8 cellular contexts compared by ENCODE assay signal in genomic region chr11:60841797-60842687, GRCh38. TPM values are rescaled to one million over a fixed set of nuclear protein-coding genes. Genes with fewer than 3 reads are reported as not detected.
DNase-seq lines count a peak whose midpoint lies in the region; ATAC-seq lines count a peak whose summit lies in the region.

A gene with protein sequence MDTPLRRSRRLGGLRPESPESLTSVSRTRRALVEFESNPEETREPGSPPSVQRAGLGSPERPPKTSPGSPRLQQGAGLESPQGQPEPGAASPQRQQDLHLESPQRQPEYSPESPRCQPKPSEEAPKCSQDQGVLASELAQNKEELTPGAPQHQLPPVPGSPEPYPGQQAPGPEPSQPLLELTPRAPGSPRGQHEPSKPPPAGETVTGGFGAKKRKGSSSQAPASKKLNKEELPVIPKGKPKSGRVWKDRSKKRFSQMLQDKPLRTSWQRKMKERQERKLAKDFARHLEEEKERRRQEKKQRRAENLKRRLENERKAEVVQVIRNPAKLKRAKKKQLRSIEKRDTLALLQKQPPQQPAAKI (plus strand): TSS chr11:60842113. CDS start chr11:60842125, 12 bp downstream.

- peak; percentile 99 for DNase-seq in GM19240 (ENCODE audit: insufficient read length, low spot score)
- peak; percentile 78 for DNase-seq in NCI-H748 treated with DMSO at 0.1 percent for 48 hours (lab: John Stamatoyannopoulos, UW)
- peak; percentile 98 to 99 for DNase-seq in activated CD4-positive, alpha-beta T cell treated with anti-CD3 and anti-CD28 coated beads, Interleukin-2, amount 50 U/mL, for 4 hours
- peak; percentile 95 for DNase-seq in left lobe of liver (ENCODE audit: low spot score)
- peak; percentile 99 for DNase-seq in stimulated activated CD4-positive, alpha-beta T cell treated with anti-CD3 and anti-CD28 coated beads, Interleukin-2, amount 100 ng/mL, for 24 hours

- no peaks in the 10 kb centered on the region for H3K27me3 ChIP-seq in BLaER1 treated with 17β-estradiol and CSF1 and Interleukin-3, amounts not matched to agents 10 nM and 100 nM

- H3K4me1 ChIP-seq in BLaER1 treated with 17β-estradiol and CSF1 and Interleukin-3, amounts not matched to agents 10 nM and 100 nM, result peaks cover 38 to 47% (median 42%) of the 10 kb centered on the region in 10 experiments

- H3K27ac ChIP-seq in BLaER1 treated with 17β-estradiol and CSF1 and Interleukin-3, amounts not matched to agents 10 nM and 100 nM, result peak within 1 kb of the TSS; percentile 25 to 92 (median 82); a peak in 21 of 22 replicates

- peaks cover 0 to 49% (median 35%) of the 10 kb centered on the region in 11 experiments; a peak in 19 of 22 replicates for H4K20me1 ChIP-seq in BLaER1 treated with 17β-estradiol and CSF1 and Interleukin-3, amounts not matched to agents 10 nM and 100 nM

- H3K27me3 Mint-ChIP-seq in dendritic cell treated with granulocyte-macrophage colony-stimulating factor and Interleukin-4, amounts not matched to agents 40 ng/mL and 50 ng/mL, for 4 days, result peaks cover 5% of the 10 kb centered on the region

- intact Hi-C loops in dendritic cell treated with granulocyte-macrophage colony-stimulating factor and Interleukin-4, amounts not matched to agents 40 ng/mL and 50 ng/mL, for 4 days (cut with micrococcal nuclease), result no loop called here

- peaks cover 0 to 30% (median 10%) of the 10 kb centered on the region in 11 experiments; a peak in 11 of 22 replicates for H3K36me3 ChIP-seq in BLaER1 treated with 17β-estradiol and CSF1 and Interleukin-3, amounts not matched to agents 10 nM and 100 nM

- H3K4me1 Mint-ChIP-seq in dendritic cell treated with granulocyte-macrophage colony-stimulating factor and Interleukin-4, amounts not matched to agents 40 ng/mL and 50 ng/mL, for 4 days (ENCODE audit: low read depth), result peaks cover 71% of the 10 kb centered on the region

- H3K9ac ChIP-seq in BLaER1 treated with 17β-estradiol and CSF1 and Interleukin-3, amounts not matched to agents 10 nM and 100 nM, result peak within 1 kb of the TSS; percentile 73 to 95 (median 87)

- H3K9me3 Mint-ChIP-seq in dendritic cell treated with granulocyte-macrophage colony-stimulating factor and Interleukin-4, amounts not matched to agents 40 ng/mL and 50 ng/mL, for 4 days, result no peaks in the 10 kb centered on the region

- H3K4me3 ChIP-seq in BLaER1 treated with 17β-estradiol and CSF1 and Interleukin-3, amounts not matched to agents 10 nM and 100 nM, result peak within 1 kb of the TSS; percentile 66 to 98 (median 94)

- H3K27ac Mint-ChIP-seq in dendritic cell treated with granulocyte-macrophage colony-stimulating factor and Interleukin-4, amounts not matched to agents 40 ng/mL and 50 ng/mL, for 4 days, result peak within 1 kb of the TSS; percentile 87

- H3K4me3 Mint-ChIP-seq in dendritic cell treated with granulocyte-macrophage colony-stimulating factor and Interleukin-4, amounts not matched to agents 40 ng/mL and 50 ng/mL, for 4 days, result peak within 1 kb of the TSS; percentile 85

- peak within 1 kb of the TSS; percentile 88 to 100 (median 98) for H3K4me2 ChIP-seq in BLaER1 treated with 17β-estradiol and CSF1 and Interleukin-3, amounts not matched to agents 10 nM and 100 nM

- no peaks in the 10 kb centered on the region for H3K9me3 ChIP-seq in BLaER1 treated with 17β-estradiol and CSF1 and Interleukin-3, amounts not matched to agents 10 nM and 100 nM (replicated peaks in 1 of 11)

- H3K36me3 Mint-ChIP-seq in dendritic cell treated with granulocyte-macrophage colony-stimulating factor and Interleukin-4, amounts not matched to agents 40 ng/mL and 50 ng/mL, for 4 days (ENCODE audit: low read depth), result peaks cover 27% of the 10 kb centered on the region

- ATAC-seq in HG03460 (IDR thresholded peaks at IDR 0.05; ENCODE audit: unreplicated experiment) (peak; percentile 71), left lobe of liver (peak; percentile 95)

RNA-seq across cellular contexts. Expression of the gene that starts here (rescaled TPM):
- total RNA-seq in left lobe of liver, result 4.7 TPM

Comparison
In these comparisons a context has a peak if more than half of its experiments do, and no peak if none do; other contexts are left out.
1. Peak in every context shown above with its lines: DNase-seq, ATAC-seq, H3K4me3 ChIP-seq and H3K27ac ChIP-seq.